ENCODE assay signal across 17 cellular contexts in the genomic region with DNA sequence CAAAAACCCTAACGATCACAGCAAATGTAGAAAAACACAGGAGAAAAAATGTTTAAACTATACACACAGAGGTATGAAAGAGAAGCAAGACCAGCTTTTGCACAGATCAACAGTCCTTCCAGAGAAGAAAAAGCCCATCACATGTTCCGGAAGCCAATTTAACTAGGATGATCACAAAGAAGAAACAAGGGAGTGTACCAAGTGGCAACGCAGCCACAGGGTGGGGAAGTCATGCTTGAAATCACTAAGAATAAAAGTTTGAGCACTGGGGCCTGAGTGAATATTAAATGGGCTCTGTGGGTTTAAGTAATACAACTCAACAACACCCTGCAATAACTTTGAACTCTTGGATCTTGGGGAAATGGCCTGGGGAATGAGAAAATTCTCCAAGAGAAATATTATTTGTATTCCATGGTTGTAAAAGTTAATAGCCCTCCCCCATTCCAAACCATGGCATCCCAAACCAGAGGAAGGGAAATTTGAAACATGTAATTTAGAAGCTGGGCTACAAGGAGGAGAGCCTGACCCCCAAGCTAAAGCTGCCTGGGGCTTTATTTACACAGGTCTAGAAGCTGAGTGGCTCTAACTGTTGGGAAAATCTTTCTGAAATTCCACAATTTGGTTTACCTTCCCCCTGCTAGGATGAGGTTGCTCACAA.
DNase-seq lines count a peak whose midpoint lies in the region; ATAC-seq, FAIRE-seq and TF ChIP-seq lines count a peak whose summit lies in the region.
"Had no signal": no experiment of that assay in that cellular context is flagged by ENCODE, and none has a peak within 500 bp of the region (broad histone marks: within the 10 kb centered on the region; RNA-seq: fewer than 3 reads in every experiment).

No MANE protein-coding gene starts in this region.

- H3K9me3 Mint-ChIP-seq in mesothelial cell of epicardium (no peaks in the 10 kb centered on the region), type B pancreatic cell (no peaks in the 10 kb centered on the region)

- H3K4me3 Mint-ChIP-seq in mesothelial cell of epicardium (no peak overlapping the region), type B pancreatic cell (peak overlapping the region; percentile 40)
- H3K4me3 Mint-ChIP-seq: CD14-positive monocyte; CD4-positive, alpha-beta memory T cell; IgD-negative memory B cell had no signal

- peak; percentile 31 for FAIRE-seq in HTR-8/SVneo (lab: Jason Lieb, UNC)
- FAIRE-seq: A204.1, GM12878, GM19239 had no signal

- H3K27ac Mint-ChIP-seq in mesothelial cell of epicardium (peak overlapping the region; percentile 13), type B pancreatic cell (peak overlapping the region; percentile 13)
- H3K27ac Mint-ChIP-seq: CD14-positive monocyte; CD4-positive, alpha-beta memory T cell; IgD-negative memory B cell had no signal

- H3K27me3 Mint-ChIP-seq in mesothelial cell of epicardium (ENCODE audit: low read depth) (no peaks in the 10 kb centered on the region), type B pancreatic cell (peaks cover 6% of the 10 kb centered on the region)

- H3K4me1 Mint-ChIP-seq in mesothelial cell of epicardium: peaks cover 11% of the 10 kb centered on the region
- H3K4me1 Mint-ChIP-seq in type B pancreatic cell (ENCODE audit: unreplicated experiment): peaks cover 30% of the 10 kb centered on the region
- H3K4me1 Mint-ChIP-seq: CD14-positive monocyte; CD4-positive, alpha-beta memory T cell had no signal

- peak; percentile 43 for DNase-seq in ELF-1 (ENCODE audit: low read depth, low spot score)
- DNase-seq in HTR-8/SVneo (ENCODE audit: insufficient read length, low spot score): no peak
- no peak for DNase-seq in mesothelial cell of epicardium (ENCODE audit: low spot score in 2 of 2, unreplicated experiment in 2 of 2)
- no peak for DNase-seq in type B pancreatic cell (ENCODE audit: extremely low spot score, unreplicated experiment)
- DNase-seq in NCI-H1105 (lab: John Stamatoyannopoulos, UW): no peak
- no peak for DNase-seq in amniotic stem cell (lab: John Stamatoyannopoulos, UW)
- DNase-seq: ACHN; BE2C; CD4-positive, alpha-beta memory T cell; DMS79 treated with DMSO at 0.1 percent for 48 hours; KBM-7 had no signal

- no peak for ATAC-seq in HG03135 (IDR thresholded peaks at IDR 0.05; ENCODE audit: unreplicated experiment)
- ATAC-seq: GM12878 had no signal

- H3K36me3 Mint-ChIP-seq in mesothelial cell of epicardium (no peaks in the 10 kb centered on the region), type B pancreatic cell (no peaks in the 10 kb centered on the region)
- H3K36me3 Mint-ChIP-seq: CD14-positive monocyte; CD4-positive, alpha-beta memory T cell had no signal

- TF ChIP-seq CTCF in mesothelial cell of epicardium (IDR thresholded peaks at IDR 0.05; ENCODE audit: unreplicated experiment): no peak
- TF ChIP-seq CTCF in type B pancreatic cell (conservative IDR thresholded peaks at IDR 0.05): no peak
